ENCODE assay signal across 16 cellular contexts in the genomic region with DNA sequence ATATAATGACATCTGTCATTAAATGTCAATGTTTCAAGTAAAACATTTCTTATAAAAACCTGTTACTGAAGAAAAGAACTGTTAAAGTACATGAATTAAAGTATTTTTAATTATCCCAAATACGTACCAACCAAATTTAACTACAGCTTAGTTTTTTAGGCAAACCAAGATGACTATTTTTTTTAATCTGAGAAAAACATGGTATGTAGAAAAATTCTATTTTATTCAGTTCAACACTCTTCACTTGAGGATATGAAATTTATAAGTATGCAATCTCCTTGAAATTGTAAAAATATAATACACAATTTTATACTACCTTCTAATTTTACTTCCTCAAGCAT.
DNase-seq lines count a peak whose midpoint lies in the region; TF ChIP-seq lines count a peak whose summit lies in the region.
"Had no signal": no experiment of that assay in that cellular context is flagged by ENCODE, and none has a peak within 500 bp of the region (broad histone marks: within the 10 kb centered on the region; RNA-seq: fewer than 3 reads in every experiment).

No MANE protein-coding gene starts in this region.

- peaks cover 51% of the 10 kb centered on the region for H3K4me1 ChIP-seq in adipocyte (ENCODE audit: control insufficient read depth, insufficient read depth, low read length)
- H3K4me1 ChIP-seq in smooth muscle cell (ENCODE audit: low read depth), result peaks cover 27% of the 10 kb centered on the region

- H3K4me3 ChIP-seq in HFF-Myc (replicated peaks; ENCODE audit: low read depth, low read length) (peak overlapping the region; percentile 86; the same call in 1 of the 2 replicates), adipocyte (ENCODE audit: low read length) (peak overlapping the region; percentile 85), foreskin fibroblast (ENCODE audit: low read depth in 1 of 2, low read length in 2 of 2) (peak overlapping the region; percentile 79 to 80), smooth muscle cell (peak overlapping the region; percentile 93)
- H3K4me3 ChIP-seq: thyroid gland had no signal

- H3K4me2 ChIP-seq in smooth muscle cell, result peak overlapping the region; percentile 96

- no peaks in the 10 kb centered on the region for H3K27me3 ChIP-seq in adipocyte (replicated peaks; ENCODE audit: control insufficient read depth, insufficient read depth, low read length)
- H3K27me3 ChIP-seq in smooth muscle cell (ENCODE audit: low read depth), result no peaks in the 10 kb centered on the region
- H3K27me3 ChIP-seq: thyroid gland had no signal

- peak overlapping the region; percentile 57 for H3K27ac ChIP-seq in smooth muscle cell (ENCODE audit: low read depth)
- H3K27ac ChIP-seq: dorsolateral prefrontal cortex, RWPE1, thyroid gland had no signal

- peaks cover 82% of the 10 kb centered on the region for H3K79me2 ChIP-seq in smooth muscle cell (ENCODE audit: low read depth)

- H3K9me3 ChIP-seq in adipocyte (ENCODE audit: control insufficient read depth, low read length) (no peaks in the 10 kb centered on the region), smooth muscle cell (replicated peaks; ENCODE audit: low read depth) (no peaks in the 10 kb centered on the region)
- H3K9me3 ChIP-seq: thyroid gland had no signal

- H2AFZ ChIP-seq in smooth muscle cell (ENCODE audit: low read depth), result no peak overlapping the region

- H3K9ac ChIP-seq in adipocyte (ENCODE audit: low read length), result peak overlapping the region; percentile 84
- H3K9ac ChIP-seq in smooth muscle cell (ENCODE audit: low read depth), result peak overlapping the region; percentile 86

- DNase-seq in HFF-Myc (ENCODE audit: extremely low read depth, low read depth) (no peak), adipocyte (ENCODE audit: low read depth) (no peak), foreskin fibroblast (no peak), smooth muscle cell (lab: John Stamatoyannopoulos, UW; ENCODE audit: unreplicated experiment) (no peak), germinal center (ENCODE audit: low spot score) (no peak), NCI-H510A (lab: John Stamatoyannopoulos, UW) (no peak), NCI-H2029 treated with DMSO at 0.1 percent for 48 hours (lab: John Stamatoyannopoulos, UW) (no peak)
- DNase-seq: activated CD4-positive, alpha-beta T cell treated with anti-CD3 and anti-CD28 coated beads for 36 hours; amniotic stem cell; dorsolateral prefrontal cortex; left cardiac atrium; MM.1S; NCI-H2081 treated with DMSO at 0.1 percent for 48 hours; NCI-H774; thyroid gland had no signal

- no peaks in the 10 kb centered on the region for H3K36me3 ChIP-seq in adipocyte (ENCODE audit: control insufficient read depth, insufficient read depth, low read length, severe bottlenecking)
- no peaks in the 10 kb centered on the region for H3K36me3 ChIP-seq in smooth muscle cell (ENCODE audit: low read depth)
- H3K36me3 ChIP-seq: thyroid gland had no signal

- H3F3A ChIP-seq in smooth muscle cell (ENCODE audit: low read depth), result no peaks in the 10 kb centered on the region

- WGBS in smooth muscle cell (ENCODE audit: low lambda C conversion rate), result 93% methylated on average over 1 of the region's 1 CpG

- peaks cover 12% of the 10 kb centered on the region for H4K20me1 ChIP-seq in smooth muscle cell (ENCODE audit: low read depth)

- no peak for TF ChIP-seq CTCF in HFF-Myc (IDR thresholded peaks at IDR 0.05; ENCODE audit: low read depth, low read length, missing control alignments)
- no peak for TF ChIP-seq CTCF in foreskin fibroblast (IDR thresholded peaks at IDR 0.05; ENCODE audit: low read depth, low read length)
- no peak for TF ChIP-seq CTCF in smooth muscle cell (IDR thresholded peaks at IDR 0.05; ENCODE audit: borderline replicate concordance, insufficient read depth, poor library complexity, severe bottlenecking)
